ENCODE assay signal across 11 cellular contexts in genomic region chr22:27810566-27810965, GRCh38. TPM values are rescaled to one million over a fixed set of nuclear protein-coding genes. Genes with fewer than 3 reads are reported as not detected.
A peak's percentile ranks its signal among the peaks of the same experiment; 100 is the strongest.
DNase-seq lines count a peak whose midpoint lies in the region; ATAC-seq and TF ChIP-seq lines count a peak whose summit lies in the region.
"Had no signal": no experiment of that assay in that cellular context is flagged by ENCODE, and none has a peak within 500 bp of the region (broad histone marks: within the 10 kb centered on the region; RNA-seq: fewer than 3 reads in every experiment).

No MANE protein-coding gene starts in this region.

- TF ChIP-seq CTCF in esophagus squamous epithelium (IDR thresholded peaks at IDR 0.05) = peak in 2 of 6 experiments; percentile 10 to 25

- H3K36me3 ChIP-seq in esophagus squamous epithelium = no peaks in the 10 kb centered on the region
- H3K36me3 ChIP-seq in mucosa of rectum (ENCODE audit: control insufficient read depth in 2 of 2, insufficient read depth in 2 of 2, low read length in 2 of 2) = no peaks in the 10 kb centered on the region
- H3K36me3 ChIP-seq: BLaER1 treated with 17β-estradiol and CSF1 and Interleukin-3, amounts not matched to agents 10 nM and 100 nM had no signal

- H3K4me1 ChIP-seq in esophagus squamous epithelium (peaks cover 12 to 27% (median 13%) of the 10 kb centered on the region in 3 donors), mucosa of rectum (ENCODE audit: control insufficient read depth in 2 of 2, insufficient read depth in 2 of 2, low read length in 2 of 2) (peaks cover 0 to 3% of the 10 kb centered on the region in 2 donors)
- H3K4me1 ChIP-seq: BLaER1 treated with 17β-estradiol and CSF1 and Interleukin-3, amounts not matched to agents 10 nM and 100 nM had no signal

- H3K27ac ChIP-seq in esophagus squamous epithelium (peak overlapping the region; percentile 26 to 85 (median 82)), mucosa of rectum (ENCODE audit: low read depth in 2 of 2, low read length in 2 of 2) (peak overlapping the region; percentile 12 to 23)
- H3K27ac ChIP-seq: BLaER1 treated with 17β-estradiol and CSF1 and Interleukin-3, amounts not matched to agents 10 nM and 100 nM had no signal

- 43% methylated on average over 1 of the region's 16 CpGs; no CpG with 5 or more reads in 1 of the 2 donors for WGBS in esophagus squamous epithelium, 2 donors

- H3K4me1 Mint-ChIP-seq in activated naive CD8-positive, alpha-beta T cell treated with anti-CD3 and anti-CD28 coated beads, Interleukin-2, amount 50 U/mL, for 24 hours = no peaks in the 10 kb centered on the region

- H3K27ac Mint-ChIP-seq in activated naive CD8-positive, alpha-beta T cell treated with anti-CD3 and anti-CD28 coated beads, Interleukin-2, amount 50 U/mL, for 24 hours = no peak overlapping the region
- H3K27ac Mint-ChIP-seq: progenitor cell of endocrine pancreas had no signal

- no peak for ATAC-seq in activated naive CD8-positive, alpha-beta T cell treated with anti-CD3 and anti-CD28 coated beads, Interleukin-2, amount 50 U/mL, for 24 hours
- no peak for ATAC-seq in HG02623 (IDR thresholded peaks at IDR 0.05; ENCODE audit: unreplicated experiment)

- no peaks in the 10 kb centered on the region for H3K9me3 ChIP-seq in esophagus squamous epithelium
- no peaks in the 10 kb centered on the region for H3K9me3 ChIP-seq in mucosa of rectum (ENCODE audit: control insufficient read depth in 2 of 2, low read length in 2 of 2)
- H3K9me3 ChIP-seq: BLaER1 treated with 17β-estradiol and CSF1 and Interleukin-3, amounts not matched to agents 10 nM and 100 nM had no signal

- no peak overlapping the region for H3K4me3 Mint-ChIP-seq in activated naive CD8-positive, alpha-beta T cell treated with anti-CD3 and anti-CD28 coated beads, Interleukin-2, amount 50 U/mL, for 24 hours

- peak overlapping the region in 1 of 4 donors; percentile 21 for H3K4me3 ChIP-seq in esophagus squamous epithelium
- H3K4me3 ChIP-seq in mucosa of rectum (ENCODE audit: low read length in 2 of 2) = no peak overlapping the region
- H3K4me3 ChIP-seq: BLaER1 treated with 17β-estradiol and CSF1 and Interleukin-3, amounts not matched to agents 10 nM and 100 nM had no signal

- intact Hi-C loops in esophagus squamous epithelium (cut with DNase I) = no loop called here

- no peaks in the 10 kb centered on the region for H3K36me3 Mint-ChIP-seq in activated naive CD8-positive, alpha-beta T cell treated with anti-CD3 and anti-CD28 coated beads, Interleukin-2, amount 50 U/mL, for 24 hours (ENCODE audit: low read depth)

- H3K27me3 ChIP-seq in esophagus squamous epithelium (no peaks in the 10 kb centered on the region), mucosa of rectum (ENCODE audit: control insufficient read depth in 2 of 2, insufficient read depth in 2 of 2, low read length in 2 of 2) (peaks cover 7% of the 10 kb centered on the region in 2 donors)
- H3K27me3 ChIP-seq: BLaER1 treated with 17β-estradiol and CSF1 and Interleukin-3, amounts not matched to agents 10 nM and 100 nM had no signal

- no peak for TF ChIP-seq POLR2A in esophagus squamous epithelium (IDR thresholded peaks at IDR 0.05)

- DNase-seq in A172 (ENCODE audit: low spot score) (peak; percentile 28), M059J (ENCODE audit: low read depth) (peak; percentile 41), esophagus squamous epithelium (lab: John Stamatoyannopoulos, UW) (no peak), putamen (ENCODE audit: low spot score) (no peak), NCI-H748 treated with DMSO at 0.1 percent for 48 hours (lab: John Stamatoyannopoulos, UW) (no peak)
- no peak for DNase-seq in activated naive CD8-positive, alpha-beta T cell treated with anti-CD3 and anti-CD28 coated beads, Interleukin-2, amount 50 U/mL, for 24 hours
- DNase-seq: activated T-cell treated with anti-CD3 and anti-CD28 coated beads, Interleukin-2, amount 50 U/mL, for 48 hours had no signal

- peaks cover 8% of the 10 kb centered on the region for H3K27me3 Mint-ChIP-seq in activated naive CD8-positive, alpha-beta T cell treated with anti-CD3 and anti-CD28 coated beads, Interleukin-2, amount 50 U/mL, for 24 hours

- H3K9me3 Mint-ChIP-seq in activated naive CD8-positive, alpha-beta T cell treated with anti-CD3 and anti-CD28 coated beads, Interleukin-2, amount 50 U/mL, for 24 hours = no peaks in the 10 kb centered on the region

- H3K9ac ChIP-seq in mucosa of rectum (ENCODE audit: low read depth in 1 of 2, low read length in 2 of 2) = no peak overlapping the region
- H3K9ac ChIP-seq: BLaER1 treated with 17β-estradiol and CSF1 and Interleukin-3, amounts not matched to agents 10 nM and 100 nM had no signal

RNA-seq across cellular contexts. Expression of gene MN1, which starts 9.0 kb away (rescaled TPM):
- total RNA-seq in A172 (2014; rRNA removed; shearing (Covaris generic)) = 2.3 TPM in 2 replicates
- 1.2 and 2.8 TPM in 2 replicates for total RNA-seq in M059J (2014; rRNA removed; shearing (Covaris generic))
- total RNA-seq in esophagus squamous epithelium = 1 to 10 TPM; 2.0 to 6.9 (median 3.1) TPM

Comparison
In these comparisons a context has a peak if more than half of its experiments do, and no peak if none do; other contexts are left out.
1. DNase-seq: peak in A172 (single experiment) and M059J (single experiment); none in esophagus squamous epithelium (single experiment), putamen (single experiment), activated naive CD8-positive, alpha-beta T cell treated with anti-CD3 and anti-CD28 coated beads, Interleukin-2, amount 50 U/mL, for 24 hours (single experiment) and NCI-H748 treated with DMSO at 0.1 percent for 48 hours (single experiment).